ENCODE assay signal across 18 cellular contexts in the genomic region with DNA sequence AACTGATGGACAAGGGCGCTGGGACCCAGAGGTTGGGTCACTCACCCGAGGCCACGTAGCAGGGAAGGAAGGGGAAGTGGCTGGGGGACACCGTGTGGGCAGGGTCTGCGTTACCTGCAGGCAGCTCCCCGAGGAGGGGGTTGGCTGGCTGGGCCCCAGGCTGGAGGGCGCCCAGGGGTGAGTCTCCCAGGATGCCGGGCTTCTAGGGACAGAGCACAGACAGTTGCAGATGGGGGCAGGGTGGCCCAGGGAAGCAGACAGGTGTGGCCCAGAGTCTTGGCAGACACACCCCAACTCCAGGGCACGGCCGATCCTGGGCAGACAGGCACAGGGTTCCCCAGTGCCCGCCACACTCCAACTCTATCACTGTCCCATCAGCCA.
"Had no signal": no experiment of that assay in that cellular context is flagged by ENCODE, and none has a peak within 500 bp of the region (broad histone marks: within the 10 kb centered on the region; RNA-seq: fewer than 3 reads in every experiment).

No MANE protein-coding gene starts in this region.

- H3K27me3 ChIP-seq: adrenal gland, breast epithelium, esophagus muscularis mucosa, sigmoid colon, spleen, thyroid gland had no signal

- H3K27ac Mint-ChIP-seq: activated CD4-positive, alpha-beta T cell treated with anti-CD3 and anti-CD28 coated beads, Interleukin-2, amount 10 ng/mL, durations not matched to agents 24 days and 14 days; activated naive CD4-positive, alpha-beta T cell treated with anti-CD3 and anti-CD28 coated beads, Interleukin-2, amount 50 U/mL, for 24 hours; memory B cell; natural killer cell treated with Interleukin-12 subunit alpha and Interleukin-12 subunit beta and Interleukin-15 and Interleukin-18, amount 100 ng/mL, for 72 hours; T-cell had no signal

- H3K9me3 ChIP-seq: adrenal gland, breast epithelium, esophagus muscularis mucosa, sigmoid colon, spleen, thyroid gland had no signal

- ATAC-seq: stimulated activated naive B cell treated with anti-CD40 and anti-IgM and Interleukin-4, amounts not matched to agents 10 μg/mL and 1 μg/mL and 100 μg/mL, for 72 hours; T-cell had no signal

- H3K27ac ChIP-seq: adrenal gland, breast epithelium, esophagus muscularis mucosa, sigmoid colon, spleen, thyroid gland had no signal

- H3K4me3 Mint-ChIP-seq: activated CD4-positive, alpha-beta T cell treated with anti-CD3 and anti-CD28 coated beads, Interleukin-2, amount 10 ng/mL, durations not matched to agents 24 days and 14 days; activated naive CD4-positive, alpha-beta T cell treated with anti-CD3 and anti-CD28 coated beads, Interleukin-2, amount 50 U/mL, for 24 hours; memory B cell; natural killer cell treated with Interleukin-12 subunit alpha and Interleukin-12 subunit beta and Interleukin-15 and Interleukin-18, amount 100 ng/mL, for 72 hours; stimulated activated naive B cell treated with anti-CD40 and anti-IgM and Interleukin-4, amounts not matched to agents 10 μg/mL and 1 μg/mL and 100 μg/mL, for 72 hours; T-cell had no signal

- H3K27me3 Mint-ChIP-seq: activated CD4-positive, alpha-beta T cell treated with anti-CD3 and anti-CD28 coated beads, Interleukin-2, amount 10 ng/mL, durations not matched to agents 24 days and 14 days; activated naive CD4-positive, alpha-beta T cell treated with anti-CD3 and anti-CD28 coated beads, Interleukin-2, amount 50 U/mL, for 24 hours; memory B cell; natural killer cell treated with Interleukin-12 subunit alpha and Interleukin-12 subunit beta and Interleukin-15 and Interleukin-18, amount 100 ng/mL, for 72 hours; stimulated activated naive B cell treated with anti-CD40 and anti-IgM and Interleukin-4, amounts not matched to agents 10 μg/mL and 1 μg/mL and 100 μg/mL, for 72 hours; T-cell had no signal

- H3K9me3 Mint-ChIP-seq: activated CD4-positive, alpha-beta T cell treated with anti-CD3 and anti-CD28 coated beads, Interleukin-2, amount 10 ng/mL, durations not matched to agents 24 days and 14 days; activated naive CD4-positive, alpha-beta T cell treated with anti-CD3 and anti-CD28 coated beads, Interleukin-2, amount 50 U/mL, for 24 hours; memory B cell; natural killer cell treated with Interleukin-12 subunit alpha and Interleukin-12 subunit beta and Interleukin-15 and Interleukin-18, amount 100 ng/mL, for 72 hours; stimulated activated naive B cell treated with anti-CD40 and anti-IgM and Interleukin-4, amounts not matched to agents 10 μg/mL and 1 μg/mL and 100 μg/mL, for 72 hours; T-cell had no signal

- DNase-seq: activated CD4-positive, alpha-beta T cell treated with anti-CD3 and anti-CD28 coated beads, Interleukin-2, amount 10 ng/mL, durations not matched to agents 24 days and 14 days; activated gamma-delta T cell; adrenal gland; cerebellar nuclear complex; effector CD8-positive, alpha-beta T cell; sigmoid colon; spleen; stimulated activated CD4-positive, alpha-beta T cell treated with anti-CD3 and anti-CD28 coated beads, Interleukin-4, amount 100 ng/mL, for 4 hours; stimulated activated naive B cell treated with anti-CD40 and anti-IgM and Interleukin-4, amounts not matched to agents 10 μg/mL and 1 μg/mL and 100 μg/mL, for 72 hours; T-cell; T-helper 9 cell; thyroid gland had no signal

- FAIRE-seq: astrocyte had no signal

- H3K4me3 ChIP-seq: adrenal gland, breast epithelium, esophagus muscularis mucosa, sigmoid colon, spleen, thyroid gland had no signal

- H3K4me1 ChIP-seq: adrenal gland, breast epithelium had no signal
